In genomic region chr17:78745407-78746088, GRCh38 we compare ENCODE assay signal across 8 cellular contexts. TPM values are rescaled to one million over a fixed set of nuclear protein-coding genes. Genes with fewer than 3 reads are reported as not detected.
DNase-seq lines count a peak whose midpoint lies in the region; ATAC-seq, FAIRE-seq and TF ChIP-seq lines count a peak whose summit lies in the region.

No MANE protein-coding gene starts in this region.

- POLR2A ChIA-PET in K562 (lab: Yijun Ruan, JAX) = interaction anchor here (0.7 to 0.8 kb wide), 2 partner anchors 9 to 33 kb away, joined by 3 read pairs; no protein-coding TSS in a partner anchor

- ATAC-seq in heart left ventricle (no peak), Right ventricle myocardium inferior (no peak), K562 (peak; percentile 27; the same call in 1 of the 3 replicates)

- CTCF ChIA-PET in K562 (lab: Yijun Ruan, JAX; ENCODE audit: low intra/inter-chr PET ratio) = interaction anchor here (0.7 to 1.3 kb wide), 4 partner anchors 37 to 726 kb away, joined by 3 to 4 read pairs (median 4); no protein-coding TSS in a partner anchor

- TF ChIP-seq RAD21 in K562 (CRISPR knock-in tag; conservative IDR thresholded peaks at IDR 0.05 in 1 of 2, IDR thresholded peaks at IDR 0.05 in 1 of 2) = peak; percentile 29 to 66; a peak in 3 of 4 replicates
- peak; percentile 58 to 74 for TF ChIP-seq RAD21 in liver (IDR thresholded peaks at IDR 0.05)

- H3K4me1 ChIP-seq in heart left ventricle = peaks cover 0 to 97% (median 51%) of the 10 kb centered on the region in 12 donors
- peaks cover 0 to 42% (median 14%) of the 10 kb centered on the region in 4 donors for H3K4me1 ChIP-seq in Peyer's patch
- H3K4me1 ChIP-seq in K562 (replicated peaks in 1 of 2; ENCODE audit: control insufficient read depth in 2 of 2, insufficient read depth in 2 of 2, low read length in 2 of 2) = peaks cover 13 to 29% of the 10 kb centered on the region in 2 experiments
- H3K4me1 ChIP-seq in liver (ENCODE audit: control insufficient read depth in 4 of 4, insufficient read depth in 4 of 4, low read length in 3 of 4) = peaks cover 17 to 69% (median 43%) of the 10 kb centered on the region in 4 donors
- H3K4me1 ChIP-seq in transverse colon = peaks cover 7 to 71% (median 23%) of the 10 kb centered on the region in 4 donors

- no peak overlapping the region for H3K4me2 ChIP-seq in K562 (ENCODE audit: insufficient read depth, low read length)

- H3K79me2 ChIP-seq in K562 (ENCODE audit: control insufficient read depth, insufficient read depth, low read length) = peaks cover 44% of the 10 kb centered on the region

- no peak for TF ChIP-seq EP300 in K562 (IDR thresholded peaks at IDR 0.05; ENCODE audit: low read length)
- TF ChIP-seq EP300 in transverse colon (IDR thresholded peaks at IDR 0.05; ENCODE audit: low read depth) = no peak

- TF ChIP-seq POLR2A in heart left ventricle (IDR thresholded peaks at IDR 0.05) = no peak
- TF ChIP-seq POLR2A in Peyer's patch (IDR thresholded peaks at IDR 0.05) = no peak
- TF ChIP-seq POLR2A in K562 (conservative IDR thresholded peaks at IDR 0.05) = no peak
- no peak for TF ChIP-seq POLR2A in transverse colon (IDR thresholded peaks at IDR 0.05)

- H2AFZ ChIP-seq in K562 (ENCODE audit: low read depth, low read length) = no peak overlapping the region

- TF ChIP-seq CTCF in heart left ventricle (IDR thresholded peaks at IDR 0.05) = peak; percentile 51 to 68 (median 62)
- TF ChIP-seq CTCF in Peyer's patch (IDR thresholded peaks at IDR 0.05) = peak; percentile 53 to 73 (median 62)
- peak; percentile 50 to 69 (median 57); a peak in 5 of 6 replicates for TF ChIP-seq CTCF in K562 (IDR thresholded peaks at IDR 0.05 in 2 of 3, conservative IDR thresholded peaks at IDR 0.05 in 1 of 3; ENCODE audit: insufficient read depth in 2 of 3, low read depth in 1 of 3, low read length in 3 of 3)
- TF ChIP-seq CTCF in liver (IDR thresholded peaks at IDR 0.05; ENCODE audit: low read depth, low read length, missing input control) = peak; percentile 46
- peak; percentile 56 to 71 (median 59) for TF ChIP-seq CTCF in transverse colon (IDR thresholded peaks at IDR 0.05)

- H4K20me1 ChIP-seq in K562 (replicated peaks; ENCODE audit: control insufficient read depth, insufficient read depth, low read length) = peaks cover 5% of the 10 kb centered on the region

- BruUV-seq in K562 (replicated peaks; lab: Mats Ljungman, UMichigan) = no TSS peak

- H3K36me3 ChIP-seq in heart left ventricle (peaks cover 0 to 12% (median 0%) of the 10 kb centered on the region in 9 donors), Peyer's patch (no peaks in the 10 kb centered on the region), K562 (ENCODE audit: control insufficient read depth, insufficient read depth, low read length) (no peaks in the 10 kb centered on the region), liver (ENCODE audit: control insufficient read depth in 4 of 4, insufficient read depth in 3 of 4, low read depth in 1 of 4, low read length in 3 of 4) (peaks cover 0 to 5% (median 0%) of the 10 kb centered on the region in 4 donors), transverse colon (no peaks in the 10 kb centered on the region)

- no peaks in the 10 kb centered on the region for H3K27me3 ChIP-seq in heart left ventricle
- no peaks in the 10 kb centered on the region for H3K27me3 ChIP-seq in Peyer's patch
- no peaks in the 10 kb centered on the region for H3K27me3 ChIP-seq in K562 (ENCODE audit: control insufficient read depth in 2 of 2, insufficient read depth in 2 of 2, low read length in 2 of 2)
- H3K27me3 ChIP-seq in liver (ENCODE audit: control insufficient read depth in 4 of 4, insufficient read depth in 4 of 4, low read length in 3 of 4) = no peaks in the 10 kb centered on the region
- H3K27me3 ChIP-seq in transverse colon = no peaks in the 10 kb centered on the region

- H3K27ac ChIP-seq in heart left ventricle (peak overlapping the region in 2 of 12 donors; percentile 0 to 81), Peyer's patch (peak overlapping the region in 1 of 4 donors; percentile 66), K562 (ENCODE audit: extremely low read depth, low read depth, low read length) (no peak overlapping the region), liver (ENCODE audit: low read depth in 1 of 2, low read length in 2 of 2) (peak overlapping the region; percentile 92 to 95), transverse colon (peak overlapping the region in 2 of 4 donors; percentile 5 to 68)

- in situ Hi-C loops in K562 (cut with MboI) (no loop called here), transverse colon (cut with MboI; ENCODE audit: low pct_ligation_motif_present in 1 of 4, low pct_unique_long_range_greater_than_20kb in 1 of 4, low sequenced_read_pairs in 3 of 4) (no loop called here)

- 76 to 81% (median 78%) methylated on average over 12 of the region's 12 CpGs for WGBS in heart left ventricle, 4 donors
- WGBS in K562 (ENCODE audit: insufficient coverage, low coverage, missing lambda C conversion rate) = 24% methylated on average over 12 of the region's 12 CpGs
- 44% methylated on average over 12 of the region's 12 CpGs for WGBS in liver
- 30 to 49% methylated on average over 11 to 12 of the region's 12 CpGs for WGBS in transverse colon (ENCODE audit: low coverage in 1 of 2), 2 donors

- H3K9ac ChIP-seq in K562 (ENCODE audit: insufficient read depth in 1 of 2, low read depth in 2 of 2, low read length in 2 of 2) = no peak overlapping the region
- peak overlapping the region in 1 of 2 donors; percentile 21 for H3K9ac ChIP-seq in liver (ENCODE audit: low read depth in 1 of 2, low read length in 2 of 2)

- no peak for DNase-seq in heart left ventricle
- no peak for DNase-seq in Right ventricle myocardium inferior (ENCODE audit: missing footprints)
- peak in 1 of 3 donors; percentile 45 for DNase-seq in Peyer's patch
- peak in 1 of 4 experiments; percentile 67 for DNase-seq in K562 (ENCODE audit: extremely low read depth in 1 of 4, low spot score in 3 of 4)
- no peak for DNase-seq in transverse colon
- no peak for DNase-seq in mesenteric fat pad (ENCODE audit: low spot score)
- DNase-seq in SKM-1 (lab: John Stamatoyannopoulos, UW; ENCODE audit: unreplicated experiment) = no peak

- peak; percentile 73 for FAIRE-seq in K562 (lab: Jason Lieb, UNC)

- H3K9me1 ChIP-seq in K562 (ENCODE audit: control insufficient read depth, insufficient read depth, low read length) = no peaks in the 10 kb centered on the region

- H3K4me3 ChIP-seq in heart left ventricle (no peak overlapping the region), Peyer's patch (no peak overlapping the region), K562 (no peak overlapping the region), liver (ENCODE audit: low read depth in 1 of 3, low read length in 3 of 3) (no peak overlapping the region), transverse colon (no peak overlapping the region)

- intact Hi-C loops in heart left ventricle (cut with DNase I) (loop anchor here in 6 of 10 donors (1.0 to 10.0 kb wide), 7 partner anchors 37 to 251 kb away; partner anchors contain the start of gene CYTH1 (in 2 of the 6)), Right ventricle myocardium inferior (cut with DNase I) (loop anchor here (5.0 kb wide), 2 partner anchors 38 to 248 kb away; no protein-coding TSS in a partner anchor), K562 (cut with micrococcal nuclease) (loop anchor here (2.0 to 5.0 kb wide), 2 partner anchors 37 to 249 kb away; partner anchors contain the start of gene CYTH1), transverse colon (cut with DNase I; ENCODE audit: low total_unique reads) (loop anchor here (10.0 kb wide), 1 partner anchor 251 kb away; no protein-coding TSS in a partner anchor)

- no peaks in the 10 kb centered on the region for H3K9me3 ChIP-seq in heart left ventricle
- no peaks in the 10 kb centered on the region for H3K9me3 ChIP-seq in Peyer's patch
- H3K9me3 ChIP-seq in K562 (replicated peaks; ENCODE audit: control insufficient read depth, insufficient read depth, low read depth, low read length) = no peaks in the 10 kb centered on the region
- H3K9me3 ChIP-seq in liver (ENCODE audit: control insufficient read depth in 4 of 4, low read length in 3 of 4) = no peaks in the 10 kb centered on the region
- H3K9me3 ChIP-seq in transverse colon = no peaks in the 10 kb centered on the region

RNA-seq across cellular contexts. Expression of gene CYTH1, which starts 36.5 kb away (rescaled TPM):
- total RNA-seq in heart left ventricle (10 to 100 TPM; 27.2 to 59.1 (median 31.2) TPM), Right ventricle myocardium inferior (34.0 TPM), Peyer's patch (100 to 1,000 TPM in 2 of 4 donors, 10 to 100 TPM in 2; 88.3 to 262 (median 109) TPM), K562 (2014; rRNA removed) (15.0 and 15.1 TPM in 2 replicates), K562 (2014; rRNA removed; fragmentation: Illumina TruSeq; extraction: Trizol) (16.8 and 18.3 TPM in 2 replicates), K562 (2015; rRNA removed; fragmentation: Illumina TruSeq; extraction: Trizol) (19.6 and 21.2 TPM in 2 replicates), K562 (2021) (24.4 and 27.7 TPM in 2 replicates), liver (10 to 100 TPM; 16.7 to 32.1 TPM), transverse colon (100 to 1,000 TPM; 103 to 156 (median 142) TPM), mesenteric fat pad (54.9 TPM)
- polyA plus RNA-seq in heart left ventricle (10 to 100 TPM; 20.0 to 28.1 TPM), K562 (2011; rRNA removed) (16.1 and 16.5 TPM in 2 replicates), K562 (2014; fragmentation: Illumina TruSeq; extraction: Trizol) (20.5 and 24.1 TPM in 2 replicates), K562 (2014; fragmentation: Nextera tagmentation; extraction: Ambion mirVana) (under 1 TPM; 0.52 to 0.70 TPM), K562 (2014; rRNA removed) (25.1 and 25.4 TPM in 2 replicates), liver (10 to 100 TPM; 15.4 to 24.5 TPM)
- 59.2 and 70.8 TPM in 2 replicates for total RNA-seq in K562 (2011; cell fraction: chromatin; rRNA removed; ENCODE audit: low replicate concordance)
- total RNA-seq in K562 (2011; cell fraction: nucleolus; rRNA removed) = 27.7 and 37.1 TPM in 2 replicates
- 34.9 and 43.7 TPM in 2 replicates for total RNA-seq in K562 (2011; cell fraction: nucleoplasm; rRNA removed)
- 14.2 and 14.9 TPM in 2 replicates for polyA plus RNA-seq in K562 (2011; cell fraction: cytosol; rRNA removed)
- polyA plus RNA-seq in K562 (2011; cell fraction: nucleus; rRNA removed) = 71.2 and 83.3 TPM in 2 replicates
- polyA plus RNA-seq in K562 (2012) = 17.4 and 27.1 TPM in 2 replicates
- 12.2 and 12.3 TPM in 2 replicates for polyA minus RNA-seq in K562 (2011; rRNA and poly(A)+ RNA removed)
- polyA minus RNA-seq in K562 (2011; cell fraction: cytosol; rRNA and poly(A)+ RNA removed) = 6.5 and 8.0 TPM in 2 replicates
- polyA minus RNA-seq in K562 (2011; cell fraction: nucleus; rRNA and poly(A)+ RNA removed) = 12.8 and 20.0 TPM in 2 replicates
